In genomic region chr20:54156522-54156921, GRCh38 we compare ENCODE assay signal across 1 cellular context.
TF ChIP-seq lines count a peak whose summit lies in the region.

No MANE protein-coding gene starts in this region.

TF ChIP-seq in HCT116, 20 proteins besides CTCF, POLR2A, EP300 and RAD21 (continued from another document):
- TF ChIP-seq CEBPB (IDR thresholded peaks at IDR 0.05; ENCODE audit: low read depth) = no peak
- TF ChIP-seq ZFX (IDR thresholded peaks at IDR 0.05) = no peak
- TF ChIP-seq ELF1 (IDR thresholded peaks at IDR 0.05; ENCODE audit: borderline replicate concordance, low read depth) = no peak
